In genomic region chr18:57437433-57437781, GRCh38 we compare ENCODE assay signal across 8 cellular contexts. TPM values are rescaled to one million over a fixed set of nuclear protein-coding genes. Genes with fewer than 3 reads are reported as not detected.
A peak's percentile ranks its signal among the peaks of the same experiment; 100 is the strongest.
DNase-seq lines count a peak whose midpoint lies in the region; ATAC-seq, FAIRE-seq and TF ChIP-seq lines count a peak whose summit lies in the region.

No MANE protein-coding gene starts in this region.

- FAIRE-seq in small intestine (lab: Jason Lieb, UNC) = no peak

- peak overlapping the region; percentile 25 to 69 for H3K27ac ChIP-seq in small intestine (ENCODE audit: low read depth in 1 of 2, low read length in 1 of 2)

- H3K27ac Mint-ChIP-seq in activated T-cell treated with anti-CD3 and anti-CD28 coated beads, Interleukin-2, amount 50 U/mL, for 72 hours = peak overlapping the region; percentile 47
- peak overlapping the region; percentile 75 for H3K27ac Mint-ChIP-seq in endothelial cell (ENCODE audit: unreplicated experiment)

- no peaks in the 10 kb centered on the region for H3K9me3 Mint-ChIP-seq in activated T-cell treated with anti-CD3 and anti-CD28 coated beads, Interleukin-2, amount 50 U/mL, for 72 hours
- no peaks in the 10 kb centered on the region for H3K9me3 Mint-ChIP-seq in endothelial cell (ENCODE audit: unreplicated experiment)

- peaks cover 81% of the 10 kb centered on the region for H3K27me3 Mint-ChIP-seq in activated T-cell treated with anti-CD3 and anti-CD28 coated beads, Interleukin-2, amount 50 U/mL, for 72 hours (ENCODE audit: low read depth)
- peaks cover 56% of the 10 kb centered on the region for H3K27me3 Mint-ChIP-seq in endothelial cell (ENCODE audit: unreplicated experiment)

- no peak for ATAC-seq in activated T-cell treated with anti-CD3 and anti-CD28 coated beads, Interleukin-2, amount 50 U/mL, for 72 hours (replicated peaks in 1 of 2)
- ATAC-seq in GM21381 (IDR thresholded peaks at IDR 0.05; ENCODE audit: unreplicated experiment) = no peak

- no peaks in the 10 kb centered on the region for H3K9me3 ChIP-seq in small intestine (ENCODE audit: control insufficient read depth, low read depth)

- TF ChIP-seq CTCF in endothelial cell (IDR thresholded peaks at IDR 0.05; ENCODE audit: unreplicated experiment) = no peak

- H3K36me3 ChIP-seq in small intestine (ENCODE audit: control insufficient read depth in 2 of 2, insufficient read depth in 2 of 2, low read length in 2 of 2) = peaks cover 0 to 3% of the 10 kb centered on the region in 2 donors

- peaks cover 0 to 60% of the 10 kb centered on the region in 2 donors for H3K27me3 ChIP-seq in small intestine (ENCODE audit: control insufficient read depth in 2 of 2, insufficient read depth in 2 of 2, low read length in 2 of 2)

- peaks cover 45% of the 10 kb centered on the region for H3K4me1 Mint-ChIP-seq in activated T-cell treated with anti-CD3 and anti-CD28 coated beads, Interleukin-2, amount 50 U/mL, for 72 hours (ENCODE audit: low read depth)
- peaks cover 44% of the 10 kb centered on the region for H3K4me1 Mint-ChIP-seq in endothelial cell (ENCODE audit: unreplicated experiment)

- H3K4me3 Mint-ChIP-seq in activated T-cell treated with anti-CD3 and anti-CD28 coated beads, Interleukin-2, amount 50 U/mL, for 72 hours = peak overlapping the region; percentile 81 to 84
- H3K4me3 Mint-ChIP-seq in endothelial cell (ENCODE audit: unreplicated experiment) = peak overlapping the region; percentile 88

- WGBS in small intestine, 3 donors = 1 to 3% (median 3%) methylated on average over 17 of the region's 17 CpGs

- peak overlapping the region in 1 of 2 donors; percentile 86 for H3K4me3 ChIP-seq in small intestine (ENCODE audit: low read depth in 1 of 2, low read length in 2 of 2)

- no peaks in the 10 kb centered on the region for H3K4me1 ChIP-seq in small intestine (ENCODE audit: control insufficient read depth in 2 of 2, insufficient read depth in 1 of 2, low read depth in 1 of 2, low read length in 1 of 2)

- peaks cover 8 to 10% of the 10 kb centered on the region in 2 donors for H3K36me3 Mint-ChIP-seq in activated T-cell treated with anti-CD3 and anti-CD28 coated beads, Interleukin-2, amount 50 U/mL, for 72 hours (ENCODE audit: insufficient read depth in 2 of 2)
- H3K36me3 Mint-ChIP-seq in endothelial cell (ENCODE audit: low read depth, unreplicated experiment) = peaks cover 5% of the 10 kb centered on the region

- DNase-seq in activated T-cell treated with anti-CD3 and anti-CD28 coated beads, Interleukin-2, amount 50 U/mL, for 72 hours = no peak
- DNase-seq in activated T-cell treated with anti-CD3 and anti-CD28 coated beads, Interleukin-2, amount 50 U/mL, for 48 hours = no peak
- DNase-seq in NCI-H526 treated with DMSO at 0.1 percent for 48 hours (lab: John Stamatoyannopoulos, UW) (peak; percentile 63), endothelial cell (ENCODE audit: low spot score) (no peak), small intestine (no peak), EL (no peak)
- no peak for DNase-seq in stimulated activated CD4-positive, alpha-beta T cell treated with anti-CD3 and anti-CD28 coated beads, Interleukin-1b, Interleukin-23, amount 100 ng/mL, for 48 hours

RNA-seq across cellular contexts. Expression of gene ONECUT2, which starts 2.2 kb away (rescaled TPM):
- total RNA-seq in activated T-cell treated with anti-CD3 and anti-CD28 coated beads, Interleukin-2, amount 50 U/mL, for 72 hours = under 1 TPM; 0.02 TPM
- 1.1 TPM for total RNA-seq in endothelial cell (ENCODE audit: unreplicated experiment)
- polyA plus RNA-seq in small intestine = 1 to 10 TPM; 6.5 to 9.2 (median 6.9) TPM
